Comparison of ENCODE assay signal across 9 cellular contexts in genomic region chr13:24671367-24672117, GRCh38. TPM values are rescaled to one million over a fixed set of nuclear protein-coding genes. Genes with fewer than 3 reads are reported as not detected.
DNase-seq lines count a peak whose midpoint lies in the region; ATAC-seq, FAIRE-seq and TF ChIP-seq lines count a peak whose summit lies in the region.
"Had no signal": no experiment of that assay in that cellular context is flagged by ENCODE, and none has a peak within 500 bp of the region (broad histone marks: within the 10 kb centered on the region; RNA-seq: fewer than 3 reads in every experiment).

No MANE protein-coding gene starts in this region.

- H3K4me3 ChIP-seq in heart right ventricle, result peak overlapping the region in 3 of 10 donors; percentile 10 to 22 (median 12)

- peak overlapping the region; percentile 58 for H3K4me3 Mint-ChIP-seq in WTC11

- H3K36me3 Mint-ChIP-seq in WTC11, result no peaks in the 10 kb centered on the region

- FAIRE-seq in G401.6 (lab: Jason Lieb, UNC), result peak; percentile 44

- no peak overlapping the region for H3K27ac ChIP-seq in heart right ventricle

- peaks cover 0 to 12% (median 7%) of the 10 kb centered on the region in 9 donors for H3K4me1 ChIP-seq in heart right ventricle

- 29 to 32% methylated on average over 14 of the region's 14 CpGs for WGBS in heart right ventricle, 2 donors

- DNase-seq in ACHN (peak; percentile 74), NCI-H1092 (lab: John Stamatoyannopoulos, UW) (peak; percentile 14), WTC11 (ENCODE audit: low spot score) (peak; percentile 35), heart right ventricle (peak in 1 of 2 donors; percentile 16), pons (ENCODE audit: low spot score) (peak; percentile 51), GDM1 (lab: John Stamatoyannopoulos, UW) (no peak)

- no peaks in the 10 kb centered on the region for H3K9me3 Mint-ChIP-seq in WTC11
- H3K9me3 Mint-ChIP-seq: IgD-negative memory B cell had no signal

- ATAC-seq in WTC11, result peak; percentile 84
- peak; percentile 57 to 80 (median 72) for ATAC-seq in heart right ventricle
- ATAC-seq in HG02588 (IDR thresholded peaks at IDR 0.05; ENCODE audit: unreplicated experiment), result no peak

- H3K36me3 ChIP-seq in heart right ventricle, result no peaks in the 10 kb centered on the region

- CTCF ChIA-PET in WTC11 (lab: Charles Lee), result interaction anchor here (0.8 to 3.1 kb wide), 6 partner anchors 9 to 46 kb away, joined by 3 to 13 read pairs (median 6); partner anchors contain the start of gene ATP12A

- POLR2A ChIA-PET in WTC11 (lab: Charles Lee), result no interaction called here

- TF ChIP-seq CTCF in WTC11 (IDR thresholded peaks at IDR 0.05) (no peak; the same call in 1 of the 2 replicates), heart right ventricle (IDR thresholded peaks at IDR 0.05) (peak; percentile 18 to 72 (median 60))

- peaks cover 0 to 31% (median 5%) of the 10 kb centered on the region in 7 donors for H3K27me3 ChIP-seq in heart right ventricle

- in situ Hi-C loops in ACHN (cut with HindIII; ENCODE audit: low pct_ligation_motif_present, low pct_unique_long_range_greater_than_20kb, low sequenced_read_pairs), result no loop called here

- peaks cover 15% of the 10 kb centered on the region for H3K4me1 Mint-ChIP-seq in WTC11

- intact Hi-C loops in heart right ventricle (cut with DNase I), result loop anchor here in 4 of 10 donors (5.0 to 10.0 kb wide), 2 partner anchors 97 to 359 kb away; no protein-coding TSS in a partner anchor

- H3K27me3 Mint-ChIP-seq in WTC11 (ENCODE audit: low read depth), result no peaks in the 10 kb centered on the region; the same call in 1 of the 2 replicates

- no peaks in the 10 kb centered on the region for H3K9me3 ChIP-seq in heart right ventricle

- H3K27ac Mint-ChIP-seq in WTC11, result no peak overlapping the region

TF ChIP-seq in WTC11, 78 proteins besides CTCF, POLR2A, EP300 and RAD21:
- TF ChIP-seq MAX (CRISPR knock-in tag; IDR thresholded peaks at IDR 0.05) (no peak), ZNF532 (CRISPR knock-in tag; IDR thresholded peaks at IDR 0.05; ENCODE audit: borderline replicate concordance) (no peak), ZNF138 (CRISPR knock-in tag; conservative IDR thresholded peaks at IDR 0.05) (no peak), FOXP4 (CRISPR knock-in tag; IDR thresholded peaks at IDR 0.05) (no peak), ESRRA (CRISPR knock-in tag; IDR thresholded peaks at IDR 0.05; ENCODE audit: borderline replicate concordance) (no peak)
- TF ChIP-seq, protein P1, sequence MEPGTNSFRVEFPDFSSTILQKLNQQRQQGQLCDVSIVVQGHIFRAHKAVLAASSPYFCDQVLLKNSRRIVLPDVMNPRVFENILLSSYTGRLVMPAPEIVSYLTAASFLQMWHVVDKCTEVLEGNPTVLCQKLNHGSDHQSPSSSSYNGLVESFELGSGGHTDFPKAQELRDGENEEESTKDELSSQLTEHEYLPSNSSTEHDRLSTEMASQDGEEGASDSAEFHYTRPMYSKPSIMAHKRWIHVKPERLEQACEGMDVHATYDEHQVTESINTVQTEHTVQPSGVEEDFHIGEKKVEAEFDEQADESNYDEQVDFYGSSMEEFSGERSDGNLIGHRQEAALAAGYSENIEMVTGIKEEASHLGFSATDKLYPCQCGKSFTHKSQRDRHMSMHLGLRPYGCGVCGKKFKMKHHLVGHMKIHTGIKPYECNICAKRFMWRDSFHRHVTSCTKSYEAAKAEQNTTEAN (CRISPR knock-in tag; IDR thresholded peaks at IDR 0.05), result no peak

RNA-seq across cellular contexts. Expression of gene ATP12A, which starts 8.7 kb away (rescaled TPM):
- total RNA-seq in WTC11 (2021) (1.4 to 2.7 TPM (median 2.2 TPM) in 3 replicates), heart right ventricle (not detected)
- not detected for polyA plus RNA-seq in heart right ventricle
- polyA plus RNA-seq: IgD-negative memory B cell had no signal
